In the genomic region with DNA sequence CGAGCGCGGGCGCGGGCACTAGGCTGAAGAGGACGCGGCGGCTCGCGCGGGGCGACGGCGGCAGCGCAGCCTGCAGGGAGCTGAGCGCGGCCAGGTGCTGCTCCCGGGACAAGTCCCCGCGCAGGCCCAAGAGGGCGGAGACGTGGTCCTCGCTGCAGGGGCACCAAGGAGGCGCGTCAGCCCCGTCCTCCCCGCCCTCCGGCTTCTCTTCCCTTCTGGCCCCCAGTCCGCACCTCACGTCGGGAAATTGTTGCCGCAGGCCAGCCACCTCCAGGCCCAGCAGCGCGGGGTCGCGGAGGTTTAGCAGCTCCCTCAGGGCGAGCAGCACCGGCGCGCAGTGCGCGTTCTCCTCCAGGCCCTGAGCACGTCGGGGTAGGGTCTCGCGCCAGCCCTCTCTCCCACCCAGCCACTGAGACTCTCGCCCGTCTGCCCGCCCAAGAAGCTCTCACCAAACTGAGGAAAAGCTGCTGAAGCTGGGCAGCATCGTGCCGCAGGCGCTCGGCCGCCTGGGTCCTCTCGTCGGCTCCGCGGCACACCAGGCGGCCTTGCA, we compare ENCODE assay signal across 9 cellular contexts. TPM values are rescaled to one million over a fixed set of nuclear protein-coding genes. Genes with fewer than 3 reads are reported as not detected.
DNase-seq lines count a peak whose midpoint lies in the region; ATAC-seq lines count a peak whose summit lies in the region.
"Had no signal": no experiment of that assay in that cellular context is flagged by ENCODE, and none has a peak within 500 bp of the region (broad histone marks: within the 10 kb centered on the region; RNA-seq: fewer than 3 reads in every experiment).

No MANE protein-coding gene starts in this region.

- H3K27ac ChIP-seq in iPS-18a (ENCODE audit: low read length), result no peak overlapping the region

- H3K36me3 ChIP-seq in iPS-18a (ENCODE audit: control insufficient read depth, low read depth, low read length), result no peaks in the 10 kb centered on the region

- peaks cover 3% of the 10 kb centered on the region for H3K4me1 ChIP-seq in iPS-18a (ENCODE audit: control insufficient read depth, low read depth, low read length)

- no peaks in the 10 kb centered on the region for H3K9me3 ChIP-seq in iPS-18a (ENCODE audit: control insufficient read depth, low read depth, low read length)

- H3K36me3 Mint-ChIP-seq in activated T-helper 17 cell treated with anti-CD3 and anti-CD28 coated beads, Interleukin-2, amount 50 U/mL, for 72 hours (ENCODE audit: low read depth), result peaks cover 5% of the 10 kb centered on the region

- H3K4me1 Mint-ChIP-seq in activated T-helper 17 cell treated with anti-CD3 and anti-CD28 coated beads, Interleukin-2, amount 50 U/mL, for 72 hours, result peaks cover 8% of the 10 kb centered on the region

- no peaks in the 10 kb centered on the region for H3K27me3 Mint-ChIP-seq in activated T-helper 17 cell treated with anti-CD3 and anti-CD28 coated beads, Interleukin-2, amount 50 U/mL, for 72 hours

- peak overlapping the region; percentile 71 for H3K4me3 ChIP-seq in iPS-18a (ENCODE audit: low read length)

- H3K9me3 Mint-ChIP-seq in activated T-helper 17 cell treated with anti-CD3 and anti-CD28 coated beads, Interleukin-2, amount 50 U/mL, for 72 hours, result no peaks in the 10 kb centered on the region

- ATAC-seq in HG02588 (IDR thresholded peaks at IDR 0.05; ENCODE audit: unreplicated experiment) (peak; percentile 4), HG02763 (IDR thresholded peaks at IDR 0.05; ENCODE audit: unreplicated experiment) (no peak), GM21390 (IDR thresholded peaks at IDR 0.05; ENCODE audit: unreplicated experiment) (no peak)
- peak; percentile 15 for ATAC-seq in activated T-helper 17 cell treated with anti-CD3 and anti-CD28 coated beads, Interleukin-2, amount 50 U/mL, for 72 hours (replicated peaks)
- ATAC-seq in stimulated activated naive CD8-positive, alpha-beta T cell treated with anti-CD3 and anti-CD28 coated beads, Interleukin-15, Interleukin-2, amounts not matched to agents 100 U/mL and 50 U/mL, for 24 hours, result no peak

- no peak overlapping the region for H3K9ac ChIP-seq in iPS-18a (ENCODE audit: low read length)

- DNase-seq in COLO668 (lab: John Stamatoyannopoulos, UW; ENCODE audit: unreplicated experiment), result peak; percentile 77
- DNase-seq in stimulated activated naive CD8-positive, alpha-beta T cell treated with anti-CD3 and anti-CD28 coated beads, Interleukin-15, Interleukin-2, amounts not matched to agents 100 U/mL and 50 U/mL, for 24 hours, result peak; percentile 39
- no peak for DNase-seq in HPDE6-E6E7 (ENCODE audit: extremely low spot score)

- H3K27ac Mint-ChIP-seq in activated T-helper 17 cell treated with anti-CD3 and anti-CD28 coated beads, Interleukin-2, amount 50 U/mL, for 72 hours, result no peak overlapping the region

- no peak overlapping the region for H3K4me3 Mint-ChIP-seq in activated T-helper 17 cell treated with anti-CD3 and anti-CD28 coated beads, Interleukin-2, amount 50 U/mL, for 72 hours

- peaks cover 31% of the 10 kb centered on the region for H3K27me3 ChIP-seq in iPS-18a (ENCODE audit: control insufficient read depth, insufficient read depth, low read length)

RNA-seq across cellular contexts. Expression of a gene that starts 0.8 kb away (rescaled TPM):
- total RNA-seq in activated T-helper 17 cell treated with anti-CD3 and anti-CD28 coated beads, Interleukin-2, amount 50 U/mL, for 72 hours, result 100 to 1,000 TPM in 1 of 2 donors, 10 to 100 TPM in 1; 47.0 to 118 TPM

RNA-seq across cellular contexts. Expression of a gene that starts 5.4 kb away (rescaled TPM):
- total RNA-seq in activated T-helper 17 cell treated with anti-CD3 and anti-CD28 coated beads, Interleukin-2, amount 50 U/mL, for 72 hours, result 1 to 10 TPM in 1 of 2 donors, under 1 TPM in 1; 0.37 to 1.5 TPM
- total RNA-seq: NCI-H460 had no signal

RNA-seq across cellular contexts. Expression of a gene that starts 7.4 kb away (rescaled TPM):
- 100 to 1,000 TPM in 1 of 2 donors, 10 to 100 TPM in 1; 90.0 to 141 TPM for total RNA-seq in activated T-helper 17 cell treated with anti-CD3 and anti-CD28 coated beads, Interleukin-2, amount 50 U/mL, for 72 hours

RNA-seq across cellular contexts. Expression of a gene that starts 14.2 kb away (rescaled TPM):
- 100 to 1,000 TPM in 1 of 2 donors, 10 to 100 TPM in 1; 30.0 to 194 TPM for total RNA-seq in activated T-helper 17 cell treated with anti-CD3 and anti-CD28 coated beads, Interleukin-2, amount 50 U/mL, for 72 hours

RNA-seq across cellular contexts. Expression of a gene that starts 14.4 kb away (rescaled TPM):
- total RNA-seq in activated T-helper 17 cell treated with anti-CD3 and anti-CD28 coated beads, Interleukin-2, amount 50 U/mL, for 72 hours, result 1 to 10 TPM; 6.6 to 7.1 TPM

Comparison
In these comparisons a context has a peak if more than half of its experiments do, and no peak if none do; other contexts are left out.
1. ATAC-seq: peak in HG02588 (single experiment) and activated T-helper 17 cell treated with anti-CD3 and anti-CD28 coated beads, Interleukin-2, amount 50 U/mL, for 72 hours (single experiment); none in stimulated activated naive CD8-positive, alpha-beta T cell treated with anti-CD3 and anti-CD28 coated beads, Interleukin-15, Interleukin-2, amounts not matched to agents 100 U/mL and 50 U/mL, for 24 hours (single experiment), HG02763 (single experiment) and GM21390 (single experiment).